1 cellular context compared by ENCODE assay signal in genomic region chr16:83701494-83701893, GRCh38.
TF ChIP-seq lines count a peak whose summit lies in the region.

No MANE protein-coding gene starts in this region.

TF ChIP-seq in HepG2, 621 proteins besides CTCF, POLR2A, EP300 and RAD21 (continued from another document and continues in another):
- TF ChIP-seq WIZ (CRISPR knock-in tag; IDR thresholded peaks at IDR 0.05) = peak; percentile 97
- no peak for TF ChIP-seq KMT2A (CRISPR knock-in tag; IDR thresholded peaks at IDR 0.05)
- no peak for TF ChIP-seq KDM5B (CRISPR knock-in tag; IDR thresholded peaks at IDR 0.05; ENCODE audit: borderline replicate concordance)
- TF ChIP-seq NFKBIZ (CRISPR knock-in tag; IDR thresholded peaks at IDR 0.05) = no peak
- no peak for TF ChIP-seq NCOR1 (IDR thresholded peaks at IDR 0.05; ENCODE audit: borderline replicate concordance, low read length)
- no peak for TF ChIP-seq ZNF737 (CRISPR knock-in tag; IDR thresholded peaks at IDR 0.05; ENCODE audit: borderline replicate concordance)
- TF ChIP-seq HNRNPUL1 (IDR thresholded peaks at IDR 0.05; ENCODE audit: low read depth, low read length) = no peak
- TF ChIP-seq TCF7 (IDR thresholded peaks at IDR 0.05; ENCODE audit: low read depth) = no peak
- no peak for TF ChIP-seq MED8 (CRISPR knock-in tag; IDR thresholded peaks at IDR 0.05; ENCODE audit: insufficient replicate concordance)
- TF ChIP-seq NR2C2 (CRISPR knock-in tag; IDR thresholded peaks at IDR 0.05; ENCODE audit: borderline replicate concordance) = no peak
- TF ChIP-seq ATF7-NPFF (CRISPR knock-in tag; IDR thresholded peaks at IDR 0.05; ENCODE audit: low read depth) = no peak
- no peak for TF ChIP-seq PHF8 (CRISPR knock-in tag; IDR thresholded peaks at IDR 0.05)
- TF ChIP-seq GTF2F1 (IDR thresholded peaks at IDR 0.05; ENCODE audit: low read length) = no peak
- no peak for TF ChIP-seq ZNF816 (CRISPR knock-in tag; IDR thresholded peaks at IDR 0.05; ENCODE audit: borderline replicate concordance)
- TF ChIP-seq, protein P1, sequence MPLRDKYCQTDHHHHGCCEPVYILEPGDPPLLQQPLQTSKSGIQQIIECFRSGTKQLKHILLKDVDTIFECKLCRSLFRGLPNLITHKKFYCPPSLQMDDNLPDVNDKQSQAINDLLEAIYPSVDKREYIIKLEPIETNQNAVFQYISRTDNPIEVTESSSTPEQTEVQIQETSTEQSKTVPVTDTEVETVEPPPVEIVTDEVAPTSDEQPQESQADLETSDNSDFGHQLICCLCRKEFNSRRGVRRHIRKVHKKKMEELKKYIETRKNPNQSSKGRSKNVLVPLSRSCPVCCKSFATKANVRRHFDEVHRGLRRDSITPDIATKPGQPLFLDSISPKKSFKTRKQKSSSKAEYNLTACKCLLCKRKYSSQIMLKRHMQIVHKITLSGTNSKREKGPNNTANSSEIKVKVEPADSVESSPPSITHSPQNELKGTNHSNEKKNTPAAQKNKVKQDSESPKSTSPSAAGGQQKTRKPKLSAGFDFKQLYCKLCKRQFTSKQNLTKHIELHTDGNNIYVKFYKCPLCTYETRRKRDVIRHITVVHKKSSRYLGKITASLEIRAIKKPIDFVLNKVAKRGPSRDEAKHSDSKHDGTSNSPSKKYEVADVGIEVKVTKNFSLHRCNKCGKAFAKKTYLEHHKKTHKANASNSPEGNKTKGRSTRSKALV (CRISPR knock-in tag; IDR thresholded peaks at IDR 0.05) = no peak
- no peak for TF ChIP-seq TARDBP (CRISPR knock-in tag; IDR thresholded peaks at IDR 0.05)
- TF ChIP-seq ZNF781 (CRISPR knock-in tag; IDR thresholded peaks at IDR 0.05; ENCODE audit: borderline replicate concordance, not compliant biosample characterization) = peak; percentile 27
- TF ChIP-seq MZF1 (CRISPR knock-in tag; IDR thresholded peaks at IDR 0.05; ENCODE audit: borderline replicate concordance) = no peak
- peak; percentile 25 for TF ChIP-seq TEAD3 (CRISPR knock-in tag; optimal IDR thresholded peaks at IDR 0.05; ENCODE audit: borderline replicate concordance)
- no peak for TF ChIP-seq FOXP4 (CRISPR knock-in tag; IDR thresholded peaks at IDR 0.05)
- TF ChIP-seq SKI (IDR thresholded peaks at IDR 0.05; ENCODE audit: partially characterized antibody) = no peak
- no peak for TF ChIP-seq ZNF766 (CRISPR knock-in tag; IDR thresholded peaks at IDR 0.05; ENCODE audit: borderline replicate concordance)
- no peak for TF ChIP-seq KLF12 (CRISPR knock-in tag; IDR thresholded peaks at IDR 0.05; ENCODE audit: borderline replicate concordance)
- TF ChIP-seq ZNF614 (CRISPR knock-in tag; IDR thresholded peaks at IDR 0.05; ENCODE audit: borderline replicate concordance) = no peak
- TF ChIP-seq THRA (CRISPR knock-in tag; IDR thresholded peaks at IDR 0.05; ENCODE audit: borderline replicate concordance) = peak; percentile 49; the same call in 1 of the 2 replicates
- TF ChIP-seq MATR3 (CRISPR knock-in tag; IDR thresholded peaks at IDR 0.05) = no peak
- TF ChIP-seq CEBPG (CRISPR knock-in tag; IDR thresholded peaks at IDR 0.05) = no peak
- TF ChIP-seq ZNF569 (CRISPR knock-in tag; IDR thresholded peaks at IDR 0.05; ENCODE audit: borderline replicate concordance) = no peak
- TF ChIP-seq FOXM1 (CRISPR knock-in tag; IDR thresholded peaks at IDR 0.05) = no peak
- no peak for TF ChIP-seq ZNF883 (CRISPR knock-in tag; IDR thresholded peaks at IDR 0.05; ENCODE audit: not compliant biosample characterization)
- no peak for TF ChIP-seq NFIC (IDR thresholded peaks at IDR 0.05; ENCODE audit: low read length)
- no peak for TF ChIP-seq ATRX (CRISPR knock-in tag; IDR thresholded peaks at IDR 0.05; ENCODE audit: borderline replicate concordance)
- no peak for TF ChIP-seq MAFF (IDR thresholded peaks at IDR 0.05; ENCODE audit: low read depth, low read length)
- no peak for TF ChIP-seq KLF6 (CRISPR knock-in tag; IDR thresholded peaks at IDR 0.05)
- no peak for TF ChIP-seq HIVEP1 (CRISPR knock-in tag; IDR thresholded peaks at IDR 0.05)
- TF ChIP-seq, protein P2, sequence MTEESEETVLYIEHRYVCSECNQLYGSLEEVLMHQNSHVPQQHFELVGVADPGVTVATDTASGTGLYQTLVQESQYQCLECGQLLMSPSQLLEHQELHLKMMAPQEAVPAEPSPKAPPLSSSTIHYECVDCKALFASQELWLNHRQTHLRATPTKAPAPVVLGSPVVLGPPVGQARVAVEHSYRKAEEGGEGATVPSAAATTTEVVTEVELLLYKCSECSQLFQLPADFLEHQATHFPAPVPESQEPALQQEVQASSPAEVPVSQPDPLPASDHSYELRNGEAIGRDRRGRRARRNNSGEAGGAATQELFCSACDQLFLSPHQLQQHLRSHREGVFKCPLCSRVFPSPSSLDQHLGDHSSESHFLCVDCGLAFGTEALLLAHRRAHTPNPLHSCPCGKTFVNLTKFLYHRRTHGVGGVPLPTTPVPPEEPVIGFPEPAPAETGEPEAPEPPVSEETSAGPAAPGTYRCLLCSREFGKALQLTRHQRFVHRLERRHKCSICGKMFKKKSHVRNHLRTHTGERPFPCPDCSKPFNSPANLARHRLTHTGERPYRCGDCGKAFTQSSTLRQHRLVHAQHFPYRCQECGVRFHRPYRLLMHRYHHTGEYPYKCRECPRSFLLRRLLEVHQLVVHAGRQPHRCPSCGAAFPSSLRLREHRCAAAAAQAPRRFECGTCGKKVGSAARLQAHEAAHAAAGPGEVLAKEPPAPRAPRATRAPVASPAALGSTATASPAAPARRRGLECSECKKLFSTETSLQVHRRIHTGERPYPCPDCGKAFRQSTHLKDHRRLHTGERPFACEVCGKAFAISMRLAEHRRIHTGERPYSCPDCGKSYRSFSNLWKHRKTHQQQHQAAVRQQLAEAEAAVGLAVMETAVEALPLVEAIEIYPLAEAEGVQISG (CRISPR knock-in tag; IDR thresholded peaks at IDR 0.05) = peak; percentile 35; the same call in 1 of the 2 replicates
- no peak for TF ChIP-seq BCL6 (CRISPR knock-in tag; IDR thresholded peaks at IDR 0.05)
- no peak for TF ChIP-seq PHB2 (IDR thresholded peaks at IDR 0.05; ENCODE audit: partially characterized antibody)
- TF ChIP-seq CHCHD3 (CRISPR knock-in tag; IDR thresholded peaks at IDR 0.05) = 0 out of 2 replicates have a peak, but pooled peaks have one; percentile 48
- 0 out of 2 replicates have a peak, but pooled peaks have one; percentile 34 for TF ChIP-seq MEIS2 (CRISPR knock-in tag; IDR thresholded peaks at IDR 0.05)
- no peak for TF ChIP-seq SOX13 (IDR thresholded peaks at IDR 0.05)
- TF ChIP-seq SOX13 (CRISPR knock-in tag; conservative IDR thresholded peaks at IDR 0.05 in 1 of 2, IDR thresholded peaks at IDR 0.05 in 1 of 2) = no peak; a peak in 1 of 4 replicates
- no peak for TF ChIP-seq ZNF556 (CRISPR knock-in tag; IDR thresholded peaks at IDR 0.05; ENCODE audit: borderline replicate concordance)
- TF ChIP-seq, protein P3, sequence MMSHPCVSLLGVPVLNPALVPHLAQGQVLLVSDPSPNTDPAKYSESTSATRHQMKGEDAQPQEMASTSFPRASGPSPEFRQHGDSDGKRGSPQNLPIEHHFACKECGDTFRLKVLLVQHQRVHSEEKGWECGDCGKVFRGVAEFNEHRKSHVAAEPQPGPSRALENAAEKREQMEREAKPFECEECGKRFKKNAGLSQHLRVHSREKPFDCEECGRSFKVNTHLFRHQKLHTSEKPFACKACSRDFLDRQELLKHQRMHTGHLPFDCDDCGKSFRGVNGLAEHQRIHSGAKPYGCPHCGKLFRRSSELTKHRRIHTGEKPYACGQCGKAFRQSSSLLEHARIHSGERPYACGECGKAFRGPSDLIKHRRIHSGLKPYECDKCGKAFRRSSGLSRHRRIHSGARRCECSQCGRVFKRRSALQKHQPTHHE (CRISPR knock-in tag; IDR thresholded peaks at IDR 0.05; ENCODE audit: borderline replicate concordance) = no peak
- no peak for TF ChIP-seq ZNF605 (CRISPR knock-in tag; IDR thresholded peaks at IDR 0.05)
- no peak for TF ChIP-seq ZMYM4 (CRISPR knock-in tag; IDR thresholded peaks at IDR 0.05)
- TF ChIP-seq, protein P4, sequence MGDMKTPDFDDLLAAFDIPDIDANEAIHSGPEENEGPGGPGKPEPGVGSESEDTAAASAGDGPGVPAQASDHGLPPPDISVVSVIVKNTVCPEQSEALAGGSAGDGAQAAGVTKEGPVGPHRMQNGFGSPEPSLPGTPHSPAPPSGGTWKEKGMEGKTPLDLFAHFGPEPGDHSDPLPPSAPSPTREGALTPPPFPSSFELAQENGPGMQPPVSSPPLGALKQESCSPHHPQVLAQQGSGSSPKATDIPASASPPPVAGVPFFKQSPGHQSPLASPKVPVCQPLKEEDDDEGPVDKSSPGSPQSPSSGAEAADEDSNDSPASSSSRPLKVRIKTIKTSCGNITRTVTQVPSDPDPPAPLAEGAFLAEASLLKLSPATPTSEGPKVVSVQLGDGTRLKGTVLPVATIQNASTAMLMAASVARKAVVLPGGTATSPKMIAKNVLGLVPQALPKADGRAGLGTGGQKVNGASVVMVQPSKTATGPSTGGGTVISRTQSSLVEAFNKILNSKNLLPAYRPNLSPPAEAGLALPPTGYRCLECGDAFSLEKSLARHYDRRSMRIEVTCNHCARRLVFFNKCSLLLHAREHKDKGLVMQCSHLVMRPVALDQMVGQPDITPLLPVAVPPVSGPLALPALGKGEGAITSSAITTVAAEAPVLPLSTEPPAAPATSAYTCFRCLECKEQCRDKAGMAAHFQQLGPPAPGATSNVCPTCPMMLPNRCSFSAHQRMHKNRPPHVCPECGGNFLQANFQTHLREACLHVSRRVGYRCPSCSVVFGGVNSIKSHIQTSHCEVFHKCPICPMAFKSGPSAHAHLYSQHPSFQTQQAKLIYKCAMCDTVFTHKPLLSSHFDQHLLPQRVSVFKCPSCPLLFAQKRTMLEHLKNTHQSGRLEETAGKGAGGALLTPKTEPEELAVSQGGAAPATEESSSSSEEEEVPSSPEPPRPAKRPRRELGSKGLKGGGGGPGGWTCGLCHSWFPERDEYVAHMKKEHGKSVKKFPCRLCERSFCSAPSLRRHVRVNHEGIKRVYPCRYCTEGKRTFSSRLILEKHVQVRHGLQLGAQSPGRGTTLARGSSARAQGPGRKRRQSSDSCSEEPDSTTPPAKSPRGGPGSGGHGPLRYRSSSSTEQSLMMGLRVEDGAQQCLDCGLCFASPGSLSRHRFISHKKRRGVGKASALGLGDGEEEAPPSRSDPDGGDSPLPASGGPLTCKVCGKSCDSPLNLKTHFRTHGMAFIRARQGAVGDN (CRISPR knock-in tag; IDR thresholded peaks at IDR 0.05) = no peak
- no peak for TF ChIP-seq ZNF713 (CRISPR knock-in tag; IDR thresholded peaks at IDR 0.05)
- TF ChIP-seq ZNF790 (CRISPR knock-in tag; IDR thresholded peaks at IDR 0.05; ENCODE audit: borderline replicate concordance) = no peak
- TF ChIP-seq ZNF282 (IDR thresholded peaks at IDR 0.05; ENCODE audit: partially characterized antibody) = no peak
- TF ChIP-seq MYPOP (CRISPR knock-in tag; IDR thresholded peaks at IDR 0.05) = no peak
- no peak for TF ChIP-seq NFE2L2 (IDR thresholded peaks at IDR 0.05; ENCODE audit: low read length)
- TF ChIP-seq NCOA2 (CRISPR knock-in tag; IDR thresholded peaks at IDR 0.05) = 0 out of 2 replicates have a peak, but pooled peaks have one; percentile 19
- TF ChIP-seq MAFK (conservative IDR thresholded peaks at IDR 0.05 in 1 of 2, IDR thresholded peaks at IDR 0.05 in 1 of 2; ENCODE audit: low read length in 2 of 2) = no peak
- no peak for TF ChIP-seq ZNF180 (CRISPR knock-in tag; IDR thresholded peaks at IDR 0.05; ENCODE audit: borderline replicate concordance, low read depth)
- no peak for TF ChIP-seq HIC2 (CRISPR knock-in tag; IDR thresholded peaks at IDR 0.05; ENCODE audit: low read depth)
- no peak for TF ChIP-seq ZKSCAN1 (IDR thresholded peaks at IDR 0.05; ENCODE audit: low read length)
- no peak for TF ChIP-seq GABPB1 (CRISPR knock-in tag; IDR thresholded peaks at IDR 0.05)
- TF ChIP-seq ZBTB38 (CRISPR knock-in tag; IDR thresholded peaks at IDR 0.05) = no peak
- no peak for TF ChIP-seq NFYC (CRISPR knock-in tag; IDR thresholded peaks at IDR 0.05)
- 0 out of 2 replicates have a peak, but pooled peaks have one; percentile 15 for TF ChIP-seq SP4 (CRISPR knock-in tag; IDR thresholded peaks at IDR 0.05)
